In genomic region chr18:8423051-8423558, GRCh38 we compare ENCODE assay signal across 17 cellular contexts.
DNase-seq lines count a peak whose midpoint lies in the region; ATAC-seq and TF ChIP-seq lines count a peak whose summit lies in the region.
"Had no signal": no experiment of that assay in that cellular context is flagged by ENCODE, and none has a peak within 500 bp of the region (broad histone marks: within the 10 kb centered on the region; RNA-seq: fewer than 3 reads in every experiment).

No MANE protein-coding gene starts in this region.

- H3K9me3 Mint-ChIP-seq in CD8-positive, alpha-beta memory T cell: peaks cover 0 to 4% (median 0%) of the 10 kb centered on the region in 5 donors
- H3K9me3 Mint-ChIP-seq: activated naive CD4-positive, alpha-beta T cell treated with anti-CD3 and anti-CD28 coated beads, Interleukin-2, amount 50 U/mL, for 72 hours had no signal

- H2BK5ac ChIP-seq in neuronal stem cell (ENCODE audit: low read length): no peak overlapping the region

- H4K8ac ChIP-seq in neuronal stem cell (ENCODE audit: low read depth, low read length): no peak overlapping the region

- peak overlapping the region; percentile 17 for H3K23ac ChIP-seq in neuronal stem cell (ENCODE audit: low read depth, low read length, poor library complexity)

- no peak for ATAC-seq in upper lobe of right lung
- ATAC-seq: activated naive CD4-positive, alpha-beta T cell treated with anti-CD3 and anti-CD28 coated beads, Interleukin-2, amount 50 U/mL, for 72 hours had no signal

- H3K27me3 Mint-ChIP-seq in CD8-positive, alpha-beta memory T cell: peaks cover 4 to 5% of the 10 kb centered on the region in 2 donors

- CTCF ChIA-PET in CD8-positive, alpha-beta memory T cell (lab: Charles Lee): no interaction called here

- H3K18ac ChIP-seq in neuronal stem cell (ENCODE audit: low read length): no peak overlapping the region

- no peaks in the 10 kb centered on the region for H3K36me3 Mint-ChIP-seq in CD8-positive, alpha-beta memory T cell
- H3K36me3 Mint-ChIP-seq: activated naive CD4-positive, alpha-beta T cell treated with anti-CD3 and anti-CD28 coated beads, Interleukin-2, amount 50 U/mL, for 72 hours had no signal

- H3K27ac Mint-ChIP-seq in CD8-positive, alpha-beta memory T cell: peak overlapping the region in 1 of 8 donors; percentile 77
- H3K27ac Mint-ChIP-seq: activated naive CD4-positive, alpha-beta T cell treated with anti-CD3 and anti-CD28 coated beads, Interleukin-2, amount 50 U/mL, for 72 hours; progenitor cell of endocrine pancreas had no signal

- H3K14ac ChIP-seq in neuronal stem cell (ENCODE audit: low read length): no peak overlapping the region

- H3K4ac ChIP-seq in neuronal stem cell (ENCODE audit: low read length): no peak overlapping the region

- no peak overlapping the region for H2BK120ac ChIP-seq in neuronal stem cell (ENCODE audit: low read depth, low read length)

- H3K4me1 ChIP-seq in neuronal stem cell (ENCODE audit: control insufficient read depth in 2 of 2, insufficient read depth in 1 of 2, low read depth in 1 of 2, low read length in 2 of 2): peaks cover 1 to 2% of the 10 kb centered on the region in 2 donors
- H3K4me1 ChIP-seq in CD8-positive, alpha-beta memory T cell (ENCODE audit: insufficient read depth, low read length): no peaks in the 10 kb centered on the region
- no peaks in the 10 kb centered on the region for H3K4me1 ChIP-seq in upper lobe of right lung
- H3K4me1 ChIP-seq: Caco-2, suprapubic skin had no signal

- H3K4me1 Mint-ChIP-seq in CD8-positive, alpha-beta memory T cell: no peaks in the 10 kb centered on the region

- no peaks in the 10 kb centered on the region for H3K79me1 ChIP-seq in neuronal stem cell (ENCODE audit: low read depth, low read length)

- H3K9ac ChIP-seq in neuronal stem cell (ENCODE audit: low read depth, low read length, poor library complexity): no peak overlapping the region

- H3K27ac ChIP-seq in neuronal stem cell (replicated peaks; ENCODE audit: low read length): no peak overlapping the region
- no peak overlapping the region for H3K27ac ChIP-seq in CD8-positive, alpha-beta memory T cell (ENCODE audit: low read depth, low read length)
- no peak overlapping the region for H3K27ac ChIP-seq in upper lobe of right lung
- H3K27ac ChIP-seq: suprapubic skin had no signal

- no peaks in the 10 kb centered on the region for H3K36me3 ChIP-seq in neuronal stem cell (replicated peaks in 1 of 2; ENCODE audit: control insufficient read depth in 2 of 2, insufficient read depth in 2 of 2, low read length in 2 of 2)
- no peaks in the 10 kb centered on the region for H3K36me3 ChIP-seq in CD8-positive, alpha-beta memory T cell (ENCODE audit: insufficient read depth, low read length)
- no peaks in the 10 kb centered on the region for H3K36me3 ChIP-seq in upper lobe of right lung
- H3K36me3 ChIP-seq: suprapubic skin had no signal

- peak overlapping the region; percentile 35 for H2AK5ac ChIP-seq in neuronal stem cell (ENCODE audit: low read depth, low read length)

- WGBS in neuronal stem cell (ENCODE audit: extremely low coverage in 2 of 2, insufficient read length in 2 of 2, insufficient replicate concordance in 1 of 2), 2 donors: no CpG with 5 or more reads among the region's 11 CpGs

- H3K4me2 ChIP-seq in neuronal stem cell (ENCODE audit: insufficient read depth, low read length, poor library complexity, severe bottlenecking): no peak overlapping the region

- no peak overlapping the region for H2BK15ac ChIP-seq in neuronal stem cell (ENCODE audit: low read length)

- H3K9me3 ChIP-seq in neuronal stem cell (replicated peaks in 1 of 2; ENCODE audit: control insufficient read depth in 2 of 2, insufficient read depth in 1 of 2, low read depth in 1 of 2, low read length in 2 of 2) (no peaks in the 10 kb centered on the region), upper lobe of right lung (no peaks in the 10 kb centered on the region)
- no peaks in the 10 kb centered on the region for H3K9me3 ChIP-seq in CD8-positive, alpha-beta memory T cell (ENCODE audit: low read length)
- H3K9me3 ChIP-seq: Caco-2, suprapubic skin had no signal

- DNase-seq in Daoy (ENCODE audit: low read depth) (peak; percentile 53), RPMI7951 (ENCODE audit: low read depth) (peak; percentile 86), fibroblast of gingiva (ENCODE audit: low read depth) (peak; percentile 30), neuronal stem cell (ENCODE audit: low spot score) (no peak), NCI-H748 (lab: John Stamatoyannopoulos, UW; ENCODE audit: unreplicated experiment) (no peak), upper lobe of right lung (no peak)
- no peak for DNase-seq in activated CD8-positive, alpha-beta memory T cell treated with anti-CD3 and anti-CD28 coated beads, Interleukin-2, amount 50 U/mL, for 4 hours
- DNase-seq in CD8-positive, alpha-beta memory T cell: no peak
- DNase-seq: activated CD4-positive, alpha-beta T cell treated with anti-CD3 and anti-CD28 coated beads, Interleukin-2, amount 50 U/mL, for 1 hour; Caco-2; effector memory CD4-positive, alpha-beta T cell; kidney glomerular epithelial cell; NCI-H1105 treated with DMSO at 0.1 percent for 48 hours; NCI-H748 treated with DMSO at 0.1 percent for 48 hours had no signal

- intact Hi-C loops in upper lobe of right lung (cut with DNase I): no loop called here

- no peak for TF ChIP-seq CTCF in upper lobe of right lung (IDR thresholded peaks at IDR 0.05)

- H3K27me3 ChIP-seq in neuronal stem cell (ENCODE audit: control insufficient read depth in 3 of 3, insufficient read depth in 3 of 3, low read depth in 1 of 3, low read length in 3 of 3) (no peaks in the 10 kb centered on the region), upper lobe of right lung (no peaks in the 10 kb centered on the region)
- no peaks in the 10 kb centered on the region for H3K27me3 ChIP-seq in CD8-positive, alpha-beta memory T cell (ENCODE audit: insufficient read depth, low read length, poor library complexity, severe bottlenecking)
- H3K27me3 ChIP-seq: suprapubic skin had no signal

- no peak overlapping the region for H3K4me3 Mint-ChIP-seq in CD8-positive, alpha-beta memory T cell

- H2BK12ac ChIP-seq in neuronal stem cell (ENCODE audit: low read length): no peak overlapping the region

- POLR2A ChIA-PET in CD8-positive, alpha-beta memory T cell (lab: Charles Lee): no interaction called here

- no peak overlapping the region for H4K91ac ChIP-seq in neuronal stem cell (ENCODE audit: low read depth, low read length, poor library complexity)

- H3K4me3 ChIP-seq in neuronal stem cell (ENCODE audit: low read length in 2 of 2) (no peak overlapping the region), upper lobe of right lung (no peak overlapping the region)
- H3K4me3 ChIP-seq in CD8-positive, alpha-beta memory T cell (ENCODE audit: low read length): no peak overlapping the region
- H3K4me3 ChIP-seq: suprapubic skin had no signal

- H2AFZ ChIP-seq in neuronal stem cell (ENCODE audit: low read length): peak overlapping the region; percentile 90

Comparison
In these comparisons a context has a peak if more than half of its experiments do, and no peak if none do; other contexts are left out.
1. DNase-seq: peak in Daoy (single experiment), RPMI7951 (single experiment) and fibroblast of gingiva (single experiment); none in neuronal stem cell (single experiment), NCI-H748 (single experiment), activated CD8-positive, alpha-beta memory T cell treated with anti-CD3 and anti-CD28 coated beads, Interleukin-2, amount 50 U/mL, for 4 hours (single experiment), CD8-positive, alpha-beta memory T cell (0 of 5) and upper lobe of right lung (single experiment).